1 cellular context compared by ENCODE assay signal in the genomic region with DNA sequence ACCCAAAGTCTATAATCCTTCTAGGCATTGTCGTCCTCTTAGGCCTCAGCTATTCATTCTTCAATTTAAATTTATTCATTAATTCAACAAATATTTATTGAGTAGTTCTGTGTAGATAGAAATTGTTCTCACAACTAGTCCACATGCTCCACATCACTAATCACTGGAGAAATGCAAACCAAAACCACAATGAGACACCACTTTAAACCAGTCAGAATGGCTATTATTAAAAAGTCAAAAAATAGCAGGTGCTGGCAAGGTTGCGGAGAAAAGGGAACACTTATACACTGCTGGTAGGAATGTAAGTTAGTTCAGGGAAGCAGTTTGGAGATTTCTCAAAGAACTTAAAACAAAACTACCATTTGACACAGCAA.
TF ChIP-seq lines count a peak whose summit lies in the region.

No MANE protein-coding gene starts in this region.

TF ChIP-seq in IMR-90, 13 proteins besides CTCF, POLR2A, EP300 and RAD21 (continued from another document):
- TF ChIP-seq, protein P1, sequence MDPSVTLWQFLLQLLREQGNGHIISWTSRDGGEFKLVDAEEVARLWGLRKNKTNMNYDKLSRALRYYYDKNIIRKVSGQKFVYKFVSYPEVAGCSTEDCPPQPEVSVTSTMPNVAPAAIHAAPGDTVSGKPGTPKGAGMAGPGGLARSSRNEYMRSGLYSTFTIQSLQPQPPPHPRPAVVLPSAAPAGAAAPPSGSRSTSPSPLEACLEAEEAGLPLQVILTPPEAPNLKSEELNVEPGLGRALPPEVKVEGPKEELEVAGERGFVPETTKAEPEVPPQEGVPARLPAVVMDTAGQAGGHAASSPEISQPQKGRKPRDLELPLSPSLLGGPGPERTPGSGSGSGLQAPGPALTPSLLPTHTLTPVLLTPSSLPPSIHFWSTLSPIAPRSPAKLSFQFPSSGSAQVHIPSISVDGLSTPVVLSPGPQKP (IDR thresholded peaks at IDR 0.05; ENCODE audit: borderline replicate concordance, low read depth, low read length): no peak
